ENCODE assay signal across 11 cellular contexts in genomic region chr4:146511381-146511780, GRCh38.
"Had no signal": no experiment of that assay in that cellular context is flagged by ENCODE, and none has a peak within 500 bp of the region (broad histone marks: within the 10 kb centered on the region; RNA-seq: fewer than 3 reads in every experiment).

No MANE protein-coding gene starts in this region.

- DNase-seq: activated T-cell treated with anti-CD3 and anti-CD28 coated beads, Interleukin-2, amount 50 U/mL, for 1 hour; caudate nucleus; colonic mucosa; gastrocnemius medialis; ovary; stimulated activated CD4-positive, alpha-beta T cell treated with anti-CD3 and anti-CD28 coated beads, Interleukin-4, amount 100 ng/mL, for 24 hours; stomach had no signal

- H3K27me3 Mint-ChIP-seq: activated naive CD4-positive, alpha-beta T cell treated with anti-CD3 and anti-CD28 coated beads, Interleukin-2, amount 50 U/mL, for 24 hours had no signal

- H3K4me2 ChIP-seq: neural progenitor cell had no signal

- H3K9me3 ChIP-seq: colonic mucosa, gastrocnemius medialis, ovary, stomach, thoracic aorta had no signal

- H3K4me1 ChIP-seq: colonic mucosa, gastrocnemius medialis, neural progenitor cell, stomach had no signal

- H3K27me3 ChIP-seq: colonic mucosa, gastrocnemius medialis, neural progenitor cell, ovary, stomach had no signal

- H3K4me3 Mint-ChIP-seq: activated naive CD4-positive, alpha-beta T cell treated with anti-CD3 and anti-CD28 coated beads, Interleukin-2, amount 50 U/mL, for 24 hours; neural progenitor cell had no signal

- ATAC-seq: activated CD4-positive, CD25-positive, alpha-beta regulatory T cell treated with anti-CD3 and anti-CD28 coated beads, Interleukin-2, amount 50 U/mL, for 24 hours; gastrocnemius medialis had no signal

- H3K36me3 ChIP-seq: colonic mucosa, gastrocnemius medialis, neural progenitor cell, ovary, thoracic aorta had no signal

- H3K4me3 ChIP-seq: colonic mucosa, gastrocnemius medialis, neural progenitor cell, ovary, stomach, thoracic aorta had no signal

- H3K27ac ChIP-seq: colonic mucosa, gastrocnemius medialis, neural progenitor cell, ovary, stomach, thoracic aorta had no signal

- H3K27ac Mint-ChIP-seq: activated naive CD4-positive, alpha-beta T cell treated with anti-CD3 and anti-CD28 coated beads, Interleukin-2, amount 50 U/mL, for 24 hours; neural progenitor cell had no signal

- H3K9me3 Mint-ChIP-seq: activated naive CD4-positive, alpha-beta T cell treated with anti-CD3 and anti-CD28 coated beads, Interleukin-2, amount 50 U/mL, for 24 hours; neural progenitor cell had no signal

- H2AFZ ChIP-seq: neural progenitor cell had no signal
